ENCODE assay signal across 1 cellular context in the genomic region with DNA sequence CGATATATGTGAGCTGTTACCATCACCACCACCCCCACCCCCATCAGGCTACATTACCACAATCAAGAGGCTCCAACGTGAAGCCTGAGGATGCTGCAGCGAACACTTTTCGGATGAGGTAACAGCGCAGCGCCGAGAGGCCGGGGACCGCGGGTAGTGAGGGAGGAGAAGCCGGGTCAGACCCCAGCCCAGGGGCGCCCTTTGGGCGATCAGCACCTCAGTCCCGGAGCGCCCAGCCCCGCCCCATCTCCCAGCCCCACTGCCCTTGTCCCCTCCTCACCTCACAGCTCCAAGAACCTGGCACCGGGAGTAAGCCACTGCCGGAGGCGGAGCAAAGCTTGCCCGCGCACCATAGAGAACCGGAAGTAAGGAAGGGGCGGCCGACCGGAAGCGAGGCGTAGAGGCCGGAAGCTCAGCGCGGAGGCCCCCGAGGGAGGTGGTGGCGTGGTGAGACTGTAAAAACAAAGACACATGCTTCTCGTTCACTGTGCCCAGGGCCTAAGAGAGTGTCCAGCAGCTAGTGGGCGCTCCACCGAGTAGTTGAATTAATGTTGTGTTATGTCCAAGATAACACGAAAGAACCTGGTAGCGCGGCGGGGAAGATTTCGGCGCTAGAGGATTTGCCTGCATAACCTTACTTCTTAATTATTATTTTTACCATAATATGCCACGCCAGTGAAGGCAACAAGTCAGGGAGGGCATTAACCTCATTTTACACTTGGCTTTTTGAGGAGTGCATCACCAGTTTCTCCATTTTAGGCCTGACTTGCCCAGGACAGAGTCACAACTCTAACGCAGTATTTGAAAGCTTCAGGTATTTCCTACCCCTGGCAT.
TF ChIP-seq lines count a peak whose summit lies in the region.

THOC5 (minus strand) TSS at position 367 of the 834 bp plus-strand sequence. CDS start 4,610 bp downstream, outside the sequence.

TF ChIP-seq in HCT116, 20 proteins besides CTCF, POLR2A, EP300 and RAD21 (continued from another document):
- TF ChIP-seq SP1 (IDR thresholded peaks at IDR 0.05; ENCODE audit: low read depth), result peak; percentile 20; the same call in 1 of the 2 replicates
- TF ChIP-seq ELF1 (IDR thresholded peaks at IDR 0.05; ENCODE audit: borderline replicate concordance, low read depth), result peak; percentile 77
- TF ChIP-seq EZH2 (IDR thresholded peaks at IDR 0.05), result no peak
- TF ChIP-seq, protein P1, sequence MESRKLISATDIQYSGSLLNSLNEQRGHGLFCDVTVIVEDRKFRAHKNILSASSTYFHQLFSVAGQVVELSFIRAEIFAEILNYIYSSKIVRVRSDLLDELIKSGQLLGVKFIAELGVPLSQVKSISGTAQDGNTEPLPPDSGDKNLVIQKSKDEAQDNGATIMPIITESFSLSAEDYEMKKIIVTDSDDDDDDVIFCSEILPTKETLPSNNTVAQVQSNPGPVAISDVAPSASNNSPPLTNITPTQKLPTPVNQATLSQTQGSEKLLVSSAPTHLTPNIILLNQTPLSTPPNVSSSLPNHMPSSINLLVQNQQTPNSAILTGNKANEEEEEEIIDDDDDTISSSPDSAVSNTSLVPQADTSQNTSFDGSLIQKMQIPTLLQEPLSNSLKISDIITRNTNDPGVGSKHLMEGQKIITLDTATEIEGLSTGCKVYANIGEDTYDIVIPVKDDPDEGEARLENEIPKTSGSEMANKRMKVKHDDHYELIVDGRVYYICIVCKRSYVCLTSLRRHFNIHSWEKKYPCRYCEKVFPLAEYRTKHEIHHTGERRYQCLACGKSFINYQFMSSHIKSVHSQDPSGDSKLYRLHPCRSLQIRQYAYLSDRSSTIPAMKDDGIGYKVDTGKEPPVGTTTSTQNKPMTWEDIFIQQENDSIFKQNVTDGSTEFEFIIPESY (IDR thresholded peaks at IDR 0.05; ENCODE audit: extremely low read depth, insufficient replicate concordance, low read length), result no peak
- no peak for TF ChIP-seq EGR1 (IDR thresholded peaks at IDR 0.05; ENCODE audit: low read depth)
- no peak for TF ChIP-seq ZNF274 (IDR thresholded peaks at IDR 0.05; ENCODE audit: low read depth, low read length)
- no peak for TF ChIP-seq SRF (IDR thresholded peaks at IDR 0.05; ENCODE audit: low read depth)
- TF ChIP-seq POLR2AphosphoS5 (IDR thresholded peaks at IDR 0.05; ENCODE audit: low read depth, low read length), result peak; percentile 81
- TF ChIP-seq YY1 (IDR thresholded peaks at IDR 0.05; ENCODE audit: extremely low read depth, insufficient replicate concordance, low read depth, low read length), result no peak
